In the genomic region with DNA sequence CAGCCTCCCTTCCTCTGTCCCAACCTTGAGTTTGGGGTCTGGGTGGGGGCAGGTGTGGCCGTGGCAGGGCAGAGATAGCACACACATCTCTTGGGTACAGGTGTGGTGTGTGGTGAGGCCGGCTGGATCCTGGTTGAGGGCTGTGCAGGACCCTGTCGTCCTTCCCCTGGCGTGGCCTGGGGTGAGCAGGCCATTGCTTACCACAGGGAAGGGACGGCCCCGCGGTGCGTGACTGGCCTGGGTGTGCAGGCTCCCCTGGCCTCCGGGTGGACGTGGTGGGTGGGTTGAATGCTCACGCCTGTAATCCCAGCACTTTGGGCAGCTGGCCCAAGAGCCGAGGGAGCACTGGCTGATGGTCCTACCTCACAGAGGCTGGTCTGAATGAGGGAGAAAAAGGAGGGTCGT, we compare ENCODE assay signal across 8 cellular contexts. TPM values are rescaled to one million over a fixed set of nuclear protein-coding genes. Genes with fewer than 3 reads are reported as not detected.
A peak's percentile ranks its signal among the peaks of the same experiment; 100 is the strongest.
DNase-seq lines count a peak whose midpoint lies in the region; ATAC-seq and TF ChIP-seq lines count a peak whose summit lies in the region.

No MANE protein-coding gene starts in this region.

- no peak overlapping the region for H2BK12ac ChIP-seq in trophoblast cell (ENCODE audit: low read length)

- no peak overlapping the region for H4K12ac ChIP-seq in trophoblast cell (ENCODE audit: low read depth, low read length)

- H3K36me3 ChIP-seq in DND-41 (ENCODE audit: insufficient read depth, low read length) (0 out of 2 replicates have a peak, but pooled peaks cover 2% of the 10 kb centered on the region), SK-N-MC (ENCODE audit: insufficient read depth, low read length) (no peaks in the 10 kb centered on the region), trophoblast cell (ENCODE audit: control insufficient read depth in 1 of 2, insufficient read depth in 2 of 2, low read length in 2 of 2) (peaks cover 0 to 2% of the 10 kb centered on the region in 2 experiments)

- ATAC-seq in DND-41 (ENCODE audit: insufficient read depth, low read depth) (no peak), HG02885 (IDR thresholded peaks at IDR 0.05; ENCODE audit: poor library complexity, unreplicated experiment) (no peak)

- H3K4me2 ChIP-seq in DND-41 (ENCODE audit: insufficient read depth, low read length) = peak overlapping the region; percentile 98
- peak overlapping the region; percentile 98 for H3K4me2 ChIP-seq in trophoblast cell (ENCODE audit: low read length)

- H3K79me2 ChIP-seq in DND-41 (ENCODE audit: insufficient read depth, low read length) (peaks cover 22% of the 10 kb centered on the region), trophoblast cell (ENCODE audit: control insufficient read depth, insufficient read depth, low read length, poor library complexity) (peaks cover 6% of the 10 kb centered on the region)

- H2AK5ac ChIP-seq in trophoblast cell (ENCODE audit: low read length) = no peak overlapping the region

- no CpG with 5 or more reads among the region's 13 CpGs for WGBS in trophoblast cell (ENCODE audit: extremely low coverage, insufficient coverage, insufficient read length)

- TF ChIP-seq CTCF in DND-41 (IDR thresholded peaks at IDR 0.05; ENCODE audit: borderline replicate concordance, extremely low read depth, low read length, poor library complexity, severe bottlenecking) = no peak
- no peak for TF ChIP-seq CTCF in fibroblast of villous mesenchyme (IDR thresholded peaks at IDR 0.05; ENCODE audit: insufficient read depth, low read depth, low read length)

- H3K9ac ChIP-seq in DND-41 (ENCODE audit: low read depth, low read length) (peak overlapping the region; percentile 83), SK-N-MC (ENCODE audit: insufficient read length) (no peak overlapping the region), trophoblast cell (ENCODE audit: low read length) (no peak overlapping the region)

- peaks cover 21% of the 10 kb centered on the region for H3K4me1 ChIP-seq in DND-41 (ENCODE audit: insufficient read depth, low read length)
- H3K4me1 ChIP-seq in trophoblast cell (ENCODE audit: control insufficient read depth in 1 of 2, insufficient read depth in 2 of 2, low read length in 2 of 2) = peaks cover 14 to 19% of the 10 kb centered on the region in 2 experiments

- H3K4me3 ChIP-seq in DND-41 (ENCODE audit: low read depth in 1 of 2, low read length in 2 of 2) (peak overlapping the region; percentile 57 to 80; a peak in 3 of 4 replicates), SK-N-MC (peak overlapping the region; percentile 85), fibroblast of villous mesenchyme (ENCODE audit: low read depth, low read length) (peak overlapping the region; percentile 65), trophoblast cell (ENCODE audit: low read depth, low read length) (no peak overlapping the region)

- no peak overlapping the region for H3K18ac ChIP-seq in trophoblast cell (ENCODE audit: low read length)

- H4K20me1 ChIP-seq in DND-41 (ENCODE audit: insufficient read depth, low read length) = peaks cover 20% of the 10 kb centered on the region

- H4K8ac ChIP-seq in trophoblast cell (ENCODE audit: low read depth, low read length) = no peak overlapping the region

- no peak overlapping the region for H3K14ac ChIP-seq in trophoblast cell (ENCODE audit: low read length)

- H4K91ac ChIP-seq in trophoblast cell (ENCODE audit: low read depth, low read length) = no peak overlapping the region

- H3K9me3 ChIP-seq in DND-41 (ENCODE audit: insufficient read depth, low read length, severe bottlenecking) (no peaks in the 10 kb centered on the region), SK-N-MC (ENCODE audit: low read depth, low read length) (no peaks in the 10 kb centered on the region), trophoblast cell (ENCODE audit: insufficient read depth, low read depth, low read length) (peaks cover 2% of the 10 kb centered on the region)

- DNase-seq in DND-41 = no peak
- no peak for DNase-seq in SK-N-MC (ENCODE audit: low read depth, low spot score)
- no peak for DNase-seq in fibroblast of villous mesenchyme (ENCODE audit: low read depth)
- peak in 1 of 2 donors; percentile 4 for DNase-seq in trophoblast cell
- no peak for DNase-seq in inferior parietal cortex (ENCODE audit: extremely low spot score)
- no peak for DNase-seq in middle frontal gyrus (ENCODE audit: extremely low spot score, low spot score)
- DNase-seq in NCI-H2029 (lab: John Stamatoyannopoulos, UW) = no peak

- peaks cover 11% of the 10 kb centered on the region for H3K79me1 ChIP-seq in trophoblast cell (ENCODE audit: low read length)

- H3K23ac ChIP-seq in trophoblast cell (ENCODE audit: low read length) = no peak overlapping the region

- H3K27ac ChIP-seq in DND-41 (ENCODE audit: low read length) (no peak overlapping the region; the same call in 1 of the 2 replicates), SK-N-MC (no peak overlapping the region), trophoblast cell (ENCODE audit: low read depth, low read length) (no peak overlapping the region)

- H2BK120ac ChIP-seq in trophoblast cell (ENCODE audit: insufficient read depth, low read length, poor library complexity) = no peak overlapping the region

- no peak overlapping the region for H3K4ac ChIP-seq in trophoblast cell (ENCODE audit: low read depth, low read length)

- no peak overlapping the region for H2BK5ac ChIP-seq in trophoblast cell (ENCODE audit: low read depth, low read length, poor library complexity)

- no peak overlapping the region for H2AFZ ChIP-seq in DND-41 (ENCODE audit: low read depth, low read length)
- no peak overlapping the region for H2AFZ ChIP-seq in trophoblast cell (ENCODE audit: insufficient read depth, low read length, poor library complexity)

- H3K27me3 ChIP-seq in DND-41 (ENCODE audit: insufficient read depth, low read length, poor library complexity) (no peaks in the 10 kb centered on the region), trophoblast cell (ENCODE audit: insufficient read depth, low read length) (no peaks in the 10 kb centered on the region)

RNA-seq across cellular contexts. Expression of a gene that starts 1.2 kb away (rescaled TPM):
- 12.5 and 15.1 TPM in 2 replicates for total RNA-seq in fibroblast of villous mesenchyme
- 39.9 and 42.1 TPM in 2 replicates for polyA plus RNA-seq in trophoblast cell (2013)

RNA-seq across cellular contexts. Expression of a gene that starts 12.1 kb away (rescaled TPM):
- 41.9 and 43.6 TPM in 2 replicates for total RNA-seq in fibroblast of villous mesenchyme
- polyA plus RNA-seq in trophoblast cell (2013) = 39.4 and 40.8 TPM in 2 replicates

RNA-seq across cellular contexts. Expression of a gene that starts 16.4 kb away (rescaled TPM):
- total RNA-seq in fibroblast of villous mesenchyme = 18.0 and 18.6 TPM in 2 replicates
- polyA plus RNA-seq in trophoblast cell (2013) = 17.6 and 18.7 TPM in 2 replicates

RNA-seq across cellular contexts. Expression of a gene that starts 28.0 kb away (rescaled TPM):
- 22.0 and 22.5 TPM in 2 replicates for total RNA-seq in fibroblast of villous mesenchyme
- 19.3 and 20.3 TPM in 2 replicates for polyA plus RNA-seq in trophoblast cell (2013)

RNA-seq across cellular contexts. Expression of a gene that starts 55.1 kb away (rescaled TPM):
- 41.5 and 58.0 TPM in 2 replicates for total RNA-seq in fibroblast of villous mesenchyme
- polyA plus RNA-seq in trophoblast cell (2013) = 28.2 and 28.3 TPM in 2 replicates
